ENCODE assay signal across 8 cellular contexts in genomic region chr9:31443630-31444457, GRCh38.
DNase-seq lines count a peak whose midpoint lies in the region; ATAC-seq and TF ChIP-seq lines count a peak whose summit lies in the region.
"Not testable (repeated sequence)": the region's sequence is repeated elsewhere in the genome, so short reads cannot be mapped to it uniquely, and the experiment has no call there.

No MANE protein-coding gene starts in this region.

- H3K9me3 ChIP-seq in mucosa of descending colon = not testable (repeated sequence)

- CTCF ChIA-PET in Calu3 (lab: Charles Lee); activated B cell treated with CpG ODN at 0.5 μM for 24 hours (lab: Charles Lee): not testable (repeated sequence)

- not testable (repeated sequence) for H3K27ac Mint-ChIP-seq in Calu3 (ENCODE audit: unreplicated experiment)
- peak overlapping the region; percentile 82 for H3K27ac Mint-ChIP-seq in activated B cell treated with CpG ODN at 0.5 μM for 24 hours

- not testable (repeated sequence) for H3K4me3 Mint-ChIP-seq in Calu3 (ENCODE audit: low read depth, unreplicated experiment); activated B cell treated with CpG ODN at 0.5 μM for 24 hours

- not testable (repeated sequence) for TF ChIP-seq CTCF in Calu3 (IDR thresholded peaks at IDR 0.05; ENCODE audit: unreplicated experiment); activated B cell treated with CpG ODN at 0.5 μM for 24 hours (IDR thresholded peaks at IDR 0.05); mucosa of descending colon (IDR thresholded peaks at IDR 0.05)

- BruUV-seq in Calu3 (replicated peaks; lab: Mats Ljungman, UMichigan) = not testable (repeated sequence)

- not testable (repeated sequence) for H3K36me3 ChIP-seq in mucosa of descending colon (ENCODE audit: low read depth)

- H3K4me3 ChIP-seq in mucosa of descending colon = not testable (repeated sequence)

- intact Hi-C loops in Calu3 (cut with micrococcal nuclease; ENCODE audit: unreplicated experiment); activated B cell treated with CpG ODN at 0.5 μM for 24 hours (cut with micrococcal nuclease); mucosa of descending colon (cut with DNase I, micrococcal nuclease): not testable (repeated sequence)

- POLR2A ChIA-PET in activated B cell treated with CpG ODN at 0.5 μM for 24 hours (lab: Charles Lee) = not testable (repeated sequence)

- H3K36me3 Mint-ChIP-seq in Calu3 (ENCODE audit: insufficient read depth, unreplicated experiment); activated B cell treated with CpG ODN at 0.5 μM for 24 hours (ENCODE audit: low read depth): not testable (repeated sequence)

- DNase-seq in Calu3 (peak; percentile 6), mucosa of descending colon (peak in 2 of 3 donors; percentile 31)
- not testable (repeated sequence) for DNase-seq in activated B cell treated with CpG ODN at 0.5 μM for 24 hours

- H3K4me1 Mint-ChIP-seq in Calu3 (ENCODE audit: low read depth, unreplicated experiment) = not testable (repeated sequence)
- peaks cover 22% of the 10 kb centered on the region for H3K4me1 Mint-ChIP-seq in activated B cell treated with CpG ODN at 0.5 μM for 24 hours

- not testable (repeated sequence) for H3K4me1 ChIP-seq in mucosa of descending colon (ENCODE audit: low read depth)

- ATAC-seq in GM18907 (IDR thresholded peaks at IDR 0.05; ENCODE audit: unreplicated experiment) (peak; percentile 82), GM21381 (IDR thresholded peaks at IDR 0.05; ENCODE audit: unreplicated experiment) (peak; percentile 47), HG02623 (IDR thresholded peaks at IDR 0.05; ENCODE audit: unreplicated experiment) (peak; percentile 60), HG03064 (IDR thresholded peaks at IDR 0.05; ENCODE audit: low read depth, unreplicated experiment) (peak; percentile 64), HG03520 (IDR thresholded peaks at IDR 0.05; ENCODE audit: unreplicated experiment) (peak; percentile 56), mucosa of descending colon (peak; percentile 97)
- ATAC-seq in activated B cell treated with CpG ODN at 0.5 μM for 24 hours (ENCODE audit: low read depth) = not testable (repeated sequence)

- not testable (repeated sequence) for H3K9me3 Mint-ChIP-seq in Calu3 (ENCODE audit: low read depth, unreplicated experiment); activated B cell treated with CpG ODN at 0.5 μM for 24 hours

- H3K27me3 Mint-ChIP-seq in Calu3 (ENCODE audit: unreplicated experiment); activated B cell treated with CpG ODN at 0.5 μM for 24 hours: not testable (repeated sequence)
